In the genomic region with DNA sequence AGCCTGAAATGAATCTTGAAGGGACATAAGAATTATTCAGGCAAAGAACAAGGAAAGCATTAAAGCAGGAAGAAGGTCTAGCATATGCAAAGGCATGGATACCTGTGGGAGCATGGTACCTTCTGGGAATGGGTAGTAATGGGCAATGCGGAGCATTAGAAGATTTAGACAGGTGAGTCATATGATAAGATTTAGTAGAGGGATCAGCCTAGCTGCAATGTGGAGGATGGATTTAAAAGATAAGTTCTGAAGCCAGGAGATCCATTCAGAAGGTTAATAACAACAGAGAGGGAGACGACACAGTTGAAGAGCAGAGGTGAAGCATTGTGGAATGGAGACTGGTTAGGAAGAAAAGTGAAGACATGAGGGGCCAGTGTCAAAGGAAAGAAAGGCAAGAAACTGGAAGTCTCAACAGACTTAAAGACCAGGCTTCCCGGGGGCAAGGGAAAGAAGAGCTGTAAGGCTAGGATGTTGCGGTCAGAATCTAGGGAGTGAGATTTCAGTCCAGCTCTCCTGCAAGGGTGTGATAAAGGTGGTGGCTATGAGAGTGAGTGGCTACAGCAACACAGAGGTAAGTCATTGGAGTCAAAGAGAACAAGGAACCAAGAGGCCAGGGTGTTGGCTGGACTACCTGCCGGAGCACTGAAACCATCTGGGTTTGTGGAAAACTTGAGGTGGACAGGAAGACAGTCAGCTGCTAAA, we compare ENCODE assay signal across 37 cellular contexts. TPM values are rescaled to one million over a fixed set of nuclear protein-coding genes. Genes with fewer than 3 reads are reported as not detected.
"Had no signal": no experiment of that assay in that cellular context is flagged by ENCODE, and none has a peak within 500 bp of the region (broad histone marks: within the 10 kb centered on the region; RNA-seq: fewer than 3 reads in every experiment).

No MANE protein-coding gene starts in this region.

- DNase-seq: activated CD4-positive, alpha-beta memory T cell treated with anti-CD3 and anti-CD28 coated beads, Interleukin-2, amount 10 ng/mL, durations not matched to agents 7 days and 5 days; activated CD4-positive, alpha-beta T cell treated with anti-CD3 and anti-CD28 coated beads for 1 hour; activated CD4-positive, alpha-beta T cell treated with anti-CD3 and anti-CD28 coated beads for 4 hours; activated CD4-positive, alpha-beta T cell treated with anti-CD3 and anti-CD28 coated beads, Interleukin-2, amount 10 ng/mL, durations not matched to agents 7 days and 5 days; activated CD4-positive, alpha-beta T cell treated with anti-CD3 and anti-CD28 coated beads, Interleukin-2, amount 50 U/mL, for 4 hours; activated CD8-positive, alpha-beta memory T cell treated with anti-CD3 and anti-CD28 coated beads, Interleukin-2, amount 50 U/mL, for 48 hours; activated gamma-delta T cell; activated naive CD4-positive, alpha-beta T cell; activated naive CD4-positive, alpha-beta T cell treated with anti-CD3 and anti-CD28 coated beads, Interleukin-2, amount 10 ng/mL, durations not matched to agents 7 days and 5 days; activated naive CD8-positive, alpha-beta T cell treated with anti-CD3 and anti-CD28 coated beads, Interleukin-2, amount 10 ng/mL, durations not matched to agents 7 days and 5 days; activated T-cell treated with anti-CD3 and anti-CD28 coated beads for 4 hours; activated T-cell treated with anti-CD3 and anti-CD28 coated beads, Interleukin-2, amount 50 U/mL, for 24 hours; activated T-cell treated with anti-CD3 and anti-CD28 coated beads, Interleukin-2, amount 50 U/mL, for 72 hours; caudate nucleus; cortex of kidney; effector CD8-positive, alpha-beta T cell; esophagus squamous epithelium; foreskin melanocyte; heart right ventricle; T-helper 2 cell had no signal

- H3K27me3 Mint-ChIP-seq: activated naive CD8-positive, alpha-beta T cell treated with anti-CD3 and anti-CD28 coated beads, Interleukin-2, amount 10 ng/mL, durations not matched to agents 7 days and 5 days; activated T-cell treated with anti-CD3 and anti-CD28 coated beads, Interleukin-2, amount 50 U/mL, for 24 hours had no signal

- H3K4me3 ChIP-seq: ascending aorta, esophagus squamous epithelium, gastroesophageal sphincter, heart right ventricle had no signal

- H3K27ac Mint-ChIP-seq: activated CD4-positive, alpha-beta memory T cell treated with anti-CD3 and anti-CD28 coated beads, Interleukin-2, amount 10 ng/mL, durations not matched to agents 7 days and 5 days; activated CD4-positive, alpha-beta T cell treated with anti-CD3 and anti-CD28 coated beads, Interleukin-2, amount 10 ng/mL, durations not matched to agents 7 days and 5 days; activated naive CD4-positive, alpha-beta T cell treated with anti-CD3 and anti-CD28 coated beads, Interleukin-2, amount 10 ng/mL, durations not matched to agents 7 days and 5 days; activated naive CD4-positive, alpha-beta T cell treated with anti-CD3 and anti-CD28 coated beads, Interleukin-2, amount 50 U/mL, for 72 hours; activated naive CD8-positive, alpha-beta T cell treated with anti-CD3 and anti-CD28 coated beads, Interleukin-2, amount 10 ng/mL, durations not matched to agents 7 days and 5 days; activated T-cell treated with anti-CD3 and anti-CD28 coated beads, Interleukin-2, amount 50 U/mL, for 24 hours; activated T-cell treated with anti-CD3 and anti-CD28 coated beads, Interleukin-2, amount 50 U/mL, for 72 hours; WTC11 had no signal

- H3K4me3 Mint-ChIP-seq: activated CD4-positive, alpha-beta memory T cell treated with anti-CD3 and anti-CD28 coated beads, Interleukin-2, amount 10 ng/mL, durations not matched to agents 7 days and 5 days; activated CD4-positive, alpha-beta T cell treated with anti-CD3 and anti-CD28 coated beads, Interleukin-2, amount 10 ng/mL, durations not matched to agents 7 days and 5 days; activated naive CD4-positive, alpha-beta T cell treated with anti-CD3 and anti-CD28 coated beads, Interleukin-2, amount 10 ng/mL, durations not matched to agents 7 days and 5 days; activated naive CD8-positive, alpha-beta T cell treated with anti-CD3 and anti-CD28 coated beads, Interleukin-2, amount 10 ng/mL, durations not matched to agents 7 days and 5 days; activated T-cell treated with anti-CD3 and anti-CD28 coated beads, Interleukin-2, amount 50 U/mL, for 24 hours; activated T-cell treated with anti-CD3 and anti-CD28 coated beads, Interleukin-2, amount 50 U/mL, for 72 hours; WTC11 had no signal

- H3K9me3 Mint-ChIP-seq: activated CD4-positive, alpha-beta memory T cell treated with anti-CD3 and anti-CD28 coated beads, Interleukin-2, amount 10 ng/mL, durations not matched to agents 7 days and 5 days; activated CD4-positive, alpha-beta T cell treated with anti-CD3 and anti-CD28 coated beads, Interleukin-2, amount 10 ng/mL, durations not matched to agents 7 days and 5 days; activated naive CD4-positive, alpha-beta T cell treated with anti-CD3 and anti-CD28 coated beads, Interleukin-2, amount 10 ng/mL, durations not matched to agents 7 days and 5 days; activated naive CD4-positive, alpha-beta T cell treated with anti-CD3 and anti-CD28 coated beads, Interleukin-2, amount 50 U/mL, for 72 hours; activated naive CD8-positive, alpha-beta T cell treated with anti-CD3 and anti-CD28 coated beads, Interleukin-2, amount 10 ng/mL, durations not matched to agents 7 days and 5 days; activated T-cell treated with anti-CD3 and anti-CD28 coated beads, Interleukin-2, amount 50 U/mL, for 24 hours; activated T-cell treated with anti-CD3 and anti-CD28 coated beads, Interleukin-2, amount 50 U/mL, for 72 hours had no signal

- H3K36me3 ChIP-seq: ascending aorta, esophagus squamous epithelium, gastroesophageal sphincter, heart right ventricle had no signal

- H3K27ac ChIP-seq: ascending aorta, epithelial cell of prostate, esophagus squamous epithelium, gastroesophageal sphincter, heart right ventricle, VCaP had no signal

- H3K9me3 ChIP-seq: ascending aorta, esophagus squamous epithelium, gastroesophageal sphincter, heart right ventricle had no signal

- FAIRE-seq: colon, endometrium, endothelial cell of umbilical vein, TTC549 had no signal

- H3K36me3 Mint-ChIP-seq: activated naive CD4-positive, alpha-beta T cell treated with anti-CD3 and anti-CD28 coated beads, Interleukin-2, amount 10 ng/mL, durations not matched to agents 7 days and 5 days; activated naive CD4-positive, alpha-beta T cell treated with anti-CD3 and anti-CD28 coated beads, Interleukin-2, amount 50 U/mL, for 72 hours; activated naive CD8-positive, alpha-beta T cell treated with anti-CD3 and anti-CD28 coated beads, Interleukin-2, amount 10 ng/mL, durations not matched to agents 7 days and 5 days; WTC11 had no signal

- ATAC-seq: activated naive CD4-positive, alpha-beta T cell treated with anti-CD3 and anti-CD28 coated beads, Interleukin-2, amount 50 U/mL, for 72 hours; activated T-cell treated with anti-CD3 and anti-CD28 coated beads, Interleukin-2, amount 50 U/mL, for 72 hours; gastroesophageal sphincter; heart right ventricle; WTC11 had no signal

- H3K27me3 ChIP-seq: ascending aorta, esophagus squamous epithelium, gastroesophageal sphincter, heart right ventricle had no signal

RNA-seq across cellular contexts. Expression of a gene that starts 30.7 kb away (rescaled TPM):
- total RNA-seq: activated CD4-positive, alpha-beta memory T cell treated with anti-CD3 and anti-CD28 coated beads, Interleukin-2, amount 10 ng/mL, durations not matched to agents 7 days and 5 days; activated CD4-positive, alpha-beta T cell treated with anti-CD3 and anti-CD28 coated beads, Interleukin-2, amount 10 ng/mL, durations not matched to agents 7 days and 5 days; activated naive CD4-positive, alpha-beta T cell treated with anti-CD3 and anti-CD28 coated beads, Interleukin-2, amount 50 U/mL, for 72 hours; activated naive CD8-positive, alpha-beta T cell treated with anti-CD3 and anti-CD28 coated beads, Interleukin-2, amount 10 ng/mL, durations not matched to agents 7 days and 5 days; activated T-cell treated with anti-CD3 and anti-CD28 coated beads, Interleukin-2, amount 50 U/mL, for 72 hours; ascending aorta; chondrocyte; dermis microvascular lymphatic vessel endothelial cell; endothelial cell of umbilical vein; esophagus squamous epithelium; fibroblast of lung; fibroblast of villous mesenchyme; gastroesophageal sphincter; glomerular endothelial cell; heart right ventricle; T-helper 1 cell treated with Interleukin-12 subunit alpha and Interleukin-12 subunit beta and Interleukin-4 antibody, amounts not matched to agents 30 ng/mL and 1 ng/mL, for 36 hours; WTC11 had no signal
- polyA plus RNA-seq: endothelial cell of umbilical vein, esophagus, fibroblast of lung, heart right ventricle had no signal
